Comparison of ENCODE assay signal across 26 cellular contexts in genomic region chr1:75058424-75058823, GRCh38.
"Had no signal": no experiment of that assay in that cellular context is flagged by ENCODE, and none has a peak within 500 bp of the region (broad histone marks: within the 10 kb centered on the region; RNA-seq: fewer than 3 reads in every experiment).

No MANE protein-coding gene starts in this region.

- H3K4me3 ChIP-seq: pancreas, psoas muscle, right lobe of liver, sigmoid colon, stomach, thoracic aorta, thyroid gland, tibial nerve, upper lobe of left lung, vagina had no signal

- DNase-seq: naive thymus-derived CD8-positive, alpha-beta T cell; nephron progenitor cell; nucleus accumbens; pancreas; posterior cingulate gyrus; psoas muscle; right cardiac atrium; sigmoid colon; small intestine; stimulated activated CD4-positive, alpha-beta T cell treated with anti-CD3 and anti-CD28 coated beads, Interleukin-15, amount 100 ng/mL, for 24 hours; stimulated activated CD4-positive, alpha-beta T cell treated with anti-CD3 and anti-CD28 coated beads, Interleukin-2, amount 100 ng/mL, for 24 hours; stimulated activated CD4-positive, alpha-beta T cell treated with anti-CD3 and anti-CD28 coated beads, Interleukin-2, amount 100 ng/mL, for 48 hours; stimulated activated CD4-positive, alpha-beta T cell treated with anti-CD3 and anti-CD28 coated beads, Interleukin-4, amount 100 ng/mL, for 24 hours; stimulated activated naive B cell treated with anti-CD40 and anti-IgM and Interleukin-4, amounts not matched to agents 10 μg/mL and 1 μg/mL and 100 μg/mL, for 72 hours; stimulated activated naive CD4-positive, alpha-beta T cell treated with Interleukin-2 at 50 U/mL for 16 hours; stomach; thyroid gland; trophoblast cell; upper lobe of left lung had no signal

- ATAC-seq: naive thymus-derived CD8-positive, alpha-beta T cell; natural killer cell treated with Interleukin-12 subunit alpha and Interleukin-12 subunit beta and Interleukin-15 and Interleukin-18, amount 100 ng/mL, for 72 hours; pancreas; psoas muscle; right cardiac atrium; right lobe of liver; stimulated activated effector memory CD8-positive, alpha-beta T cell treated with anti-CD3 and anti-CD28 coated beads, Interleukin-12 subunit alpha, Interleukin-12 subunit beta, amount 100 ng/mL, for 72 hours; stimulated activated naive B cell treated with anti-CD40 and anti-IgM and Interleukin-4, amounts not matched to agents 10 μg/mL and 1 μg/mL and 100 μg/mL, for 72 hours had no signal

- H3K27ac ChIP-seq: neutrophil, pancreas, psoas muscle, right lobe of liver, sigmoid colon, stomach, thoracic aorta, thyroid gland, tibial nerve, upper lobe of left lung, vagina had no signal

- H3K9me3 ChIP-seq: neutrophil, pancreas, right lobe of liver, thoracic aorta, thyroid gland, upper lobe of left lung, vagina had no signal

- H3K36me3 ChIP-seq: neutrophil, pancreas, right lobe of liver, sigmoid colon, stomach, thoracic aorta, thyroid gland, tibial nerve, upper lobe of left lung, vagina had no signal

- H3K27me3 ChIP-seq: neutrophil, pancreas, right lobe of liver, sigmoid colon, stomach, thyroid gland, tibial nerve, upper lobe of left lung, vagina had no signal

- H3K4me1 ChIP-seq: pancreas, psoas muscle, right lobe of liver, sigmoid colon, stomach, thyroid gland, tibial nerve, upper lobe of left lung, vagina had no signal
